ENCODE assay signal across 28 cellular contexts in the genomic region with DNA sequence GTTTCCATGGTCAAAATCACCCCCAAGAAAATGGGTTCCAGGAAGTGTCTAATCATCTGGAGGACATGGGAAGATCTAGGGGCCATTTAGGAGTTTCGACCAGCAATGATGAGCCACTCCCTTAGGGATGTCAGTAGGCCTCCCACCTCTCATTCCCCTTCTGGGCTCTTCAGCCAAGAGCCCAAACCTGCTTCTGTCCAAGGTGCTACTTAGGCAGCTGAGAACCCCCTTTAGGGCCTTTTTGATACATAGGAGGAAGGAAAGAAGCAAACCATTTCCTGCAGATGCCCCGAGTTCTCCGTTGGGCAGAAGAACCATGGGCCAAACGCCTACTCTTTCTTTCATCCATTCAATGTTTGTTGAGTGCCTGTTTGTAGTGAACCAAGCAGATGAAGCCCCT.
"Had no signal": no experiment of that assay in that cellular context is flagged by ENCODE, and none has a peak within 500 bp of the region (broad histone marks: within the 10 kb centered on the region; RNA-seq: fewer than 3 reads in every experiment).

No MANE protein-coding gene starts in this region.

- H3K36me3 Mint-ChIP-seq: activated naive CD4-positive, alpha-beta T cell treated with anti-CD3 and anti-CD28 coated beads, Interleukin-2, amount 10 ng/mL, durations not matched to agents 7 days and 5 days; activated naive CD4-positive, alpha-beta T cell treated with anti-CD3 and anti-CD28 coated beads, Interleukin-2, amount 50 U/mL, for 72 hours; activated naive CD8-positive, alpha-beta T cell treated with anti-CD3 and anti-CD28 coated beads, Interleukin-2, amount 10 ng/mL, durations not matched to agents 7 days and 5 days; brain; WTC11 had no signal

- H3K36me3 ChIP-seq: ascending aorta, breast epithelium, cardiac muscle cell, colonic mucosa had no signal

- ATAC-seq: activated naive CD4-positive, alpha-beta T cell treated with anti-CD3 and anti-CD28 coated beads, Interleukin-2, amount 50 U/mL, for 72 hours; activated T-cell treated with anti-CD3 and anti-CD28 coated beads, Interleukin-2, amount 50 U/mL, for 72 hours; T-helper 17 cell; WTC11 had no signal

- H3K4me1 Mint-ChIP-seq: activated CD4-positive, alpha-beta memory T cell treated with anti-CD3 and anti-CD28 coated beads, Interleukin-2, amount 10 ng/mL, durations not matched to agents 7 days and 5 days; activated CD4-positive, alpha-beta T cell treated with anti-CD3 and anti-CD28 coated beads, Interleukin-2, amount 10 ng/mL, durations not matched to agents 7 days and 5 days; activated naive CD4-positive, alpha-beta T cell treated with anti-CD3 and anti-CD28 coated beads, Interleukin-2, amount 10 ng/mL, durations not matched to agents 7 days and 5 days; activated naive CD8-positive, alpha-beta T cell treated with anti-CD3 and anti-CD28 coated beads, Interleukin-2, amount 10 ng/mL, durations not matched to agents 7 days and 5 days; T-helper 17 cell had no signal

- H3K27ac Mint-ChIP-seq: activated CD4-positive, alpha-beta memory T cell treated with anti-CD3 and anti-CD28 coated beads, Interleukin-2, amount 10 ng/mL, durations not matched to agents 7 days and 5 days; activated CD4-positive, alpha-beta T cell treated with anti-CD3 and anti-CD28 coated beads, Interleukin-2, amount 10 ng/mL, durations not matched to agents 7 days and 5 days; activated naive CD4-positive, alpha-beta T cell treated with anti-CD3 and anti-CD28 coated beads, Interleukin-2, amount 10 ng/mL, durations not matched to agents 7 days and 5 days; activated naive CD4-positive, alpha-beta T cell treated with anti-CD3 and anti-CD28 coated beads, Interleukin-2, amount 50 U/mL, for 72 hours; activated naive CD8-positive, alpha-beta T cell treated with anti-CD3 and anti-CD28 coated beads, Interleukin-2, amount 10 ng/mL, durations not matched to agents 7 days and 5 days; activated T-cell treated with anti-CD3 and anti-CD28 coated beads, Interleukin-2, amount 50 U/mL, for 24 hours; activated T-cell treated with anti-CD3 and anti-CD28 coated beads, Interleukin-2, amount 50 U/mL, for 72 hours; brain; T-helper 17 cell; T-helper 2 cell treated with Interferon-gamma antibody and Interleukin-4, amounts not matched to agents 5 μg/mL and 100 μg/mL, for 36 hours; WTC11 had no signal

- H3K27me3 Mint-ChIP-seq: activated CD4-positive, alpha-beta memory T cell treated with anti-CD3 and anti-CD28 coated beads, Interleukin-2, amount 10 ng/mL, durations not matched to agents 7 days and 5 days; activated CD4-positive, alpha-beta T cell treated with anti-CD3 and anti-CD28 coated beads, Interleukin-2, amount 10 ng/mL, durations not matched to agents 7 days and 5 days had no signal

- H3K4me3 Mint-ChIP-seq: activated CD4-positive, alpha-beta memory T cell treated with anti-CD3 and anti-CD28 coated beads, Interleukin-2, amount 10 ng/mL, durations not matched to agents 7 days and 5 days; activated CD4-positive, alpha-beta T cell treated with anti-CD3 and anti-CD28 coated beads, Interleukin-2, amount 10 ng/mL, durations not matched to agents 7 days and 5 days; activated naive CD4-positive, alpha-beta T cell treated with anti-CD3 and anti-CD28 coated beads, Interleukin-2, amount 10 ng/mL, durations not matched to agents 7 days and 5 days; activated naive CD8-positive, alpha-beta T cell treated with anti-CD3 and anti-CD28 coated beads, Interleukin-2, amount 10 ng/mL, durations not matched to agents 7 days and 5 days; activated T-cell treated with anti-CD3 and anti-CD28 coated beads, Interleukin-2, amount 50 U/mL, for 24 hours; activated T-cell treated with anti-CD3 and anti-CD28 coated beads, Interleukin-2, amount 50 U/mL, for 72 hours; brain; T-helper 17 cell; T-helper 2 cell treated with Interferon-gamma antibody and Interleukin-4, amounts not matched to agents 5 μg/mL and 100 μg/mL, for 36 hours; WTC11 had no signal

- H3K9me3 ChIP-seq: ascending aorta, breast epithelium, colonic mucosa had no signal

- H3K4me3 ChIP-seq: ascending aorta, breast epithelium, cardiac muscle cell, colonic mucosa had no signal

- H3K9me3 Mint-ChIP-seq: activated CD4-positive, alpha-beta memory T cell treated with anti-CD3 and anti-CD28 coated beads, Interleukin-2, amount 10 ng/mL, durations not matched to agents 7 days and 5 days; activated CD4-positive, alpha-beta T cell treated with anti-CD3 and anti-CD28 coated beads, Interleukin-2, amount 10 ng/mL, durations not matched to agents 7 days and 5 days; activated naive CD4-positive, alpha-beta T cell treated with anti-CD3 and anti-CD28 coated beads, Interleukin-2, amount 10 ng/mL, durations not matched to agents 7 days and 5 days; activated naive CD4-positive, alpha-beta T cell treated with anti-CD3 and anti-CD28 coated beads, Interleukin-2, amount 50 U/mL, for 72 hours; activated naive CD8-positive, alpha-beta T cell treated with anti-CD3 and anti-CD28 coated beads, Interleukin-2, amount 10 ng/mL, durations not matched to agents 7 days and 5 days; activated T-cell treated with anti-CD3 and anti-CD28 coated beads, Interleukin-2, amount 50 U/mL, for 24 hours; activated T-cell treated with anti-CD3 and anti-CD28 coated beads, Interleukin-2, amount 50 U/mL, for 72 hours; T-helper 2 cell treated with Interferon-gamma antibody and Interleukin-4, amounts not matched to agents 5 μg/mL and 100 μg/mL, for 36 hours had no signal

- FAIRE-seq: frontal cortex had no signal

- H3K27me3 ChIP-seq: ascending aorta, breast epithelium, cardiac muscle cell, colonic mucosa had no signal

- H3K4me1 ChIP-seq: ascending aorta, breast epithelium, colonic mucosa had no signal

- H3K27ac ChIP-seq: ascending aorta, breast epithelium, cardiac muscle cell, colonic mucosa had no signal

- DNase-seq: activated CD4-positive, alpha-beta memory T cell treated with anti-CD3 and anti-CD28 coated beads, Interleukin-2, amount 10 ng/mL, durations not matched to agents 7 days and 5 days; activated CD4-positive, alpha-beta T cell treated with anti-CD3 and anti-CD28 coated beads for 1 hour; activated CD4-positive, alpha-beta T cell treated with anti-CD3 and anti-CD28 coated beads for 4 hours; activated CD4-positive, alpha-beta T cell treated with anti-CD3 and anti-CD28 coated beads, Interleukin-2, amount 10 ng/mL, durations not matched to agents 7 days and 5 days; activated CD4-positive, alpha-beta T cell treated with anti-CD3 and anti-CD28 coated beads, Interleukin-2, amount 50 U/mL, for 4 hours; activated CD8-positive, alpha-beta memory T cell treated with anti-CD3 and anti-CD28 coated beads, Interleukin-2, amount 50 U/mL, for 48 hours; activated gamma-delta T cell; activated naive CD4-positive, alpha-beta T cell; activated naive CD4-positive, alpha-beta T cell treated with anti-CD3 and anti-CD28 coated beads, Interleukin-2, amount 10 ng/mL, durations not matched to agents 7 days and 5 days; activated naive CD8-positive, alpha-beta T cell treated with anti-CD3 and anti-CD28 coated beads, Interleukin-2, amount 10 ng/mL, durations not matched to agents 7 days and 5 days; activated T-cell treated with anti-CD3 and anti-CD28 coated beads for 4 hours; activated T-cell treated with anti-CD3 and anti-CD28 coated beads, Interleukin-2, amount 50 U/mL, for 24 hours; activated T-cell treated with anti-CD3 and anti-CD28 coated beads, Interleukin-2, amount 50 U/mL, for 72 hours; central memory CD4-positive, alpha-beta T cell; cerebellar nuclear complex; colonic mucosa; effector CD8-positive, alpha-beta T cell; foreskin fibroblast; head of caudate nucleus; T-helper 17 cell had no signal
